Comparison of ENCODE assay signal across 8 cellular contexts in genomic region chrX:56248492-56248891, GRCh38. TPM values are rescaled to one million over a fixed set of nuclear protein-coding genes. Genes with fewer than 3 reads are reported as not detected.
DNase-seq lines count a peak whose midpoint lies in the region; ATAC-seq and TF ChIP-seq lines count a peak whose summit lies in the region.

No MANE protein-coding gene starts in this region.

- H3F3A ChIP-seq in PC-9 (ENCODE audit: insufficient read depth, low read depth) = no peaks in the 10 kb centered on the region

- H3K27ac ChIP-seq in PC-9 = no peak overlapping the region

- ATAC-seq in GM18868 (IDR thresholded peaks at IDR 0.05; ENCODE audit: unreplicated experiment) = peak; percentile 87
- peak; percentile 95 for ATAC-seq in HG03354 (IDR thresholded peaks at IDR 0.05; ENCODE audit: poor library complexity, severe bottlenecking, unreplicated experiment)
- ATAC-seq in GM19455 (IDR thresholded peaks at IDR 0.05; ENCODE audit: unreplicated experiment) = no peak

- TF ChIP-seq CTCF in BJ (IDR thresholded peaks at IDR 0.05; ENCODE audit: insufficient read depth, low read depth, low read length) (peak; percentile 57), PC-9 (conservative IDR thresholded peaks at IDR 0.05) (peak; percentile 74), retinal pigment epithelial cell (conservative IDR thresholded peaks at IDR 0.05; ENCODE audit: low read depth, low read length) (peak; percentile 59)

- no peak overlapping the region for H2AFZ ChIP-seq in PC-9

- no peaks in the 10 kb centered on the region for H3K9me2 ChIP-seq in PC-9 (ENCODE audit: insufficient read depth)

- H3K9me3 ChIP-seq in PC-9 (ENCODE audit: insufficient read depth, low read depth) = no peaks in the 10 kb centered on the region

- H3K4me1 ChIP-seq in PC-9 (replicated peaks; ENCODE audit: insufficient read depth) = no peaks in the 10 kb centered on the region

- H3K4me3 ChIP-seq in BJ (ENCODE audit: low read depth, low read length) (no peak overlapping the region), PC-9 (no peak overlapping the region), retinal pigment epithelial cell (ENCODE audit: low read length) (no peak overlapping the region)

- intact Hi-C loops in PC-9 (cut with micrococcal nuclease; ENCODE audit: unreplicated experiment) = loop anchor here (1.0 to 10.0 kb wide), 8 partner anchors 30 to 856 kb away; partner anchors contain the start of gene SPIN3

- H3K4me2 ChIP-seq in PC-9 = no peak overlapping the region

- POLR2A ChIA-PET in BJ (lab: Charles Lee) = no interaction called here
- POLR2A ChIA-PET in PC-9 (lab: Charles Lee; ENCODE audit: unreplicated experiment) = interaction anchor here (0.6 kb wide), 2 partner anchors 108 to 447 kb away, joined by 4 to 5 read pairs; no protein-coding TSS in a partner anchor

- no peaks in the 10 kb centered on the region for H3K36me3 ChIP-seq in BJ (ENCODE audit: control insufficient read depth, insufficient read depth, low read length)
- H3K36me3 ChIP-seq in PC-9 (ENCODE audit: low read depth) = no peaks in the 10 kb centered on the region

- H3K79me2 ChIP-seq in PC-9 (ENCODE audit: low read depth) = no peaks in the 10 kb centered on the region

- H4K20me1 ChIP-seq in PC-9 (ENCODE audit: insufficient read depth) = no peaks in the 10 kb centered on the region

- CTCF ChIA-PET in BJ (lab: Yijun Ruan, JAX) (interaction anchor here (0.6 to 2.4 kb wide), 5 partner anchors 10 to 1113 kb away, joined by 4 to 9 read pairs (median 5); partner anchors contain the start of gene NBDY), PC-9 (lab: Charles Lee) (interaction anchor here (0.6 to 1.7 kb wide), 6 partner anchors 15 to 810 kb away, joined by 3 to 14 read pairs (median 6); no protein-coding TSS in a partner anchor)

- no TSS peak for BruUV-seq in PC-9 (replicated peaks; lab: Mats Ljungman, UMichigan)

- no peak for DNase-seq in BJ (ENCODE audit: low read depth)
- DNase-seq in PC-9 = peak in 1 of 2 experiments; percentile 72
- peak; percentile 25 for DNase-seq in activated effector memory CD4-positive, alpha-beta T cell treated with Interleukin-2 at 50 U/mL for 16 hours
- peak; percentile 32 for DNase-seq in globus pallidus (ENCODE audit: low spot score)
- no peak for DNase-seq in retinal pigment epithelial cell (ENCODE audit: low read depth)

- no peaks in the 10 kb centered on the region for H3K27me3 ChIP-seq in BJ (ENCODE audit: control insufficient read depth, insufficient read depth, low read length)
- no peaks in the 10 kb centered on the region for H3K27me3 ChIP-seq in PC-9 (ENCODE audit: insufficient read depth, low read depth)

RNA-seq across cellular contexts. Expression of gene KLF8, which starts 16.3 kb away (rescaled TPM):
- polyA plus RNA-seq in BJ (2011; rRNA removed) = 1.5 and 1.9 TPM in 2 replicates
- 1.4 and 2.3 TPM in 2 replicates for polyA minus RNA-seq in BJ (2011; rRNA and poly(A)+ RNA removed)
- total RNA-seq in PC-9 (2021) = 92.7 and 93.2 TPM in 2 replicates

Comparison
In these comparisons a context has a peak if more than half of its experiments do, and no peak if none do; other contexts are left out.
1. DNase-seq: peak in activated effector memory CD4-positive, alpha-beta T cell treated with Interleukin-2 at 50 U/mL for 16 hours (single experiment) and globus pallidus (single experiment); none in BJ (single experiment) and retinal pigment epithelial cell (single experiment).
2. Peak in every context shown above with its lines, with median percentiles within 50 percentile points of each other: CTCF ChIP-seq.